Comparison of ENCODE assay signal across 27 cellular contexts in the genomic region with DNA sequence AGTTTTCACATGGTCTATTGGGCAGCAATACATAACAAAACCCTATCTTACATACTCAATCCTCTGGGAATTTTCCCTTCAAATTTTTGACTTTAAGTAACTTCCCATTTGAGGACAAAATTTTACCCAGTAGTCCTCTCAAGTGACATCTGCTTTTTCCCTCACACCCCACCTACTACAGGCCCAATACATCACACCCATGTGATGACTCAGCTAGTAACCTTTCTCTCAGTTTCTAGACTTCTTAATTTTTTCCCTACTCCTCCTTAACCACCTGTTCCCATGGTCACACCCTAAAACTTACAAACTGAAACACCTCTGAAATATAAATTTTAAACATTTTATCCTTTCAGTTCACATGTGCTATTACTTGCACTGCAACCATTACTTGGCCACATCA. TPM values are rescaled to one million over a fixed set of nuclear protein-coding genes. Genes with fewer than 3 reads are reported as not detected.
DNase-seq lines count a peak whose midpoint lies in the region; ATAC-seq and TF ChIP-seq lines count a peak whose summit lies in the region.
"Had no signal": no experiment of that assay in that cellular context is flagged by ENCODE, and none has a peak within 500 bp of the region (broad histone marks: within the 10 kb centered on the region; RNA-seq: fewer than 3 reads in every experiment).

No MANE protein-coding gene starts in this region.

- no peak for TF ChIP-seq CTCF in HCT116 (IDR thresholded peaks at IDR 0.05 in 2 of 3, conservative IDR thresholded peaks at IDR 0.05 in 1 of 3; ENCODE audit: borderline replicate concordance in 1 of 3, insufficient read depth in 1 of 3, low read depth in 2 of 3, low read length in 2 of 3)
- TF ChIP-seq CTCF in KMS-11 (conservative IDR thresholded peaks at IDR 0.05; ENCODE audit: low read depth, low read length) = no peak

- no peaks in the 10 kb centered on the region for H4K20me1 ChIP-seq in HCT116 (ENCODE audit: insufficient read depth)
- no peaks in the 10 kb centered on the region for H4K20me1 ChIP-seq in KMS-11 (ENCODE audit: insufficient read depth)

- H3K9ac ChIP-seq in HCT116 (ENCODE audit: low read length) = no peak overlapping the region
- H3K9ac ChIP-seq in KMS-11 = no peak overlapping the region
- H3K9ac ChIP-seq: neural progenitor cell had no signal

- no peaks in the 10 kb centered on the region for H3K36me3 Mint-ChIP-seq in activated naive CD4-positive, alpha-beta T cell treated with anti-CD3 and anti-CD28 coated beads for 36 hours (ENCODE audit: low read depth)
- H3K36me3 Mint-ChIP-seq in activated naive CD4-positive, alpha-beta T cell treated with anti-CD3 and anti-CD28 coated beads, Interleukin-2, amount 10 ng/mL, durations not matched to agents 7 days and 5 days = no peaks in the 10 kb centered on the region
- H3K36me3 Mint-ChIP-seq in T-helper 2 cell treated with Interferon-gamma antibody and Interleukin-4, amounts not matched to agents 5 μg/mL and 100 μg/mL, for 36 hours (ENCODE audit: low read depth) = peaks cover 2% of the 10 kb centered on the region
- H3K36me3 Mint-ChIP-seq: neural progenitor cell, type B pancreatic cell had no signal

- H2AFZ ChIP-seq in HCT116 (ENCODE audit: low read depth, low read length, poor library complexity, severe bottlenecking) (no peak overlapping the region), KMS-11 (ENCODE audit: low read depth) (peak overlapping the region; percentile 25; the same call in 1 of the 2 replicates)
- H2AFZ ChIP-seq: GM23338, neural progenitor cell had no signal

- peak; percentile 10 for DNase-seq in activated naive CD4-positive, alpha-beta T cell treated with anti-CD3 and anti-CD28 coated beads for 36 hours
- DNase-seq in activated naive CD4-positive, alpha-beta T cell treated with anti-CD3 and anti-CD28 coated beads, Interleukin-2, amount 10 ng/mL, durations not matched to agents 7 days and 5 days = no peak
- DNase-seq in HCT116 (ENCODE audit: low read depth, low spot score) = no peak
- no peak for DNase-seq in stimulated activated naive CD8-positive, alpha-beta T cell treated with anti-CD3 and anti-CD28 coated beads, Interleukin-15, amount 100 ng/mL, for 72 hours
- DNase-seq in GDM1 (lab: John Stamatoyannopoulos, UW) = no peak
- DNase-seq in T-helper 2 cell treated with Interferon-gamma antibody and Interleukin-4, amounts not matched to agents 5 μg/mL and 100 μg/mL, for 36 hours (ENCODE audit: low spot score) = no peak
- DNase-seq: ACHN; BE2C; dermis blood vessel endothelial cell; KBM-7; left lung; mesenchymal stem cell; MG63; NCI-H1436; NCI-H446 treated with DMSO at 0.1 percent for 48 hours; right cardiac atrium; stimulated activated CD4-positive, alpha-beta T cell treated with anti-CD3 and anti-CD28 coated beads, Interleukin-2, amount 100 ng/mL, for 24 hours; substantia nigra; T-helper 17 cell had no signal

- intact Hi-C loops in activated naive CD4-positive, alpha-beta T cell treated with anti-CD3 and anti-CD28 coated beads for 36 hours (cut with micrococcal nuclease) = no loop called here
- intact Hi-C loops in HCT116 (cut with micrococcal nuclease) = no loop called here

- no peak for TF ChIP-seq POLR2A in HCT116 (IDR thresholded peaks at IDR 0.05; ENCODE audit: borderline replicate concordance, extremely low read depth, insufficient read depth, insufficient read length)

- H3K9me3 ChIP-seq in HCT116 (ENCODE audit: control insufficient read depth in 1 of 2, insufficient read depth in 1 of 2, low read depth in 1 of 2, low read length in 2 of 2) = no peaks in the 10 kb centered on the region
- H3K9me3 ChIP-seq: BE2C, left lung, MG63 had no signal

- RAD21 ChIA-PET in HCT116 (lab: Charles Lee; ENCODE audit: low non-redundant PET in 1 of 2, low total read pairs in 2 of 2, uncharacterized antibody in 2 of 2, unreplicated experiment in 2 of 2) = no interaction called here

- H3K4me3 ChIP-seq in HCT116 (replicated peaks in 1 of 2; ENCODE audit: low read depth in 1 of 2, low read length in 2 of 2) = no peak overlapping the region
- no peak overlapping the region for H3K4me3 ChIP-seq in KMS-11 (IDR thresholded peaks at IDR 0.05; ENCODE audit: insufficient read depth, low read depth, low read length)
- H3K4me3 ChIP-seq: GM23338, left lung, MG63, neural progenitor cell had no signal

- CTCF ChIA-PET in activated naive CD4-positive, alpha-beta T cell treated with anti-CD3 and anti-CD28 coated beads for 36 hours (lab: Charles Lee) = interaction anchor here (0.6 to 0.8 kb wide), 2 partner anchors 397 to 676 kb away, joined by 3 read pairs; no protein-coding TSS in a partner anchor
- CTCF ChIA-PET in activated naive CD4-positive, alpha-beta T cell treated with anti-CD3 and anti-CD28 coated beads, Interleukin-2, amount 10 ng/mL, durations not matched to agents 7 days and 5 days (lab: Charles Lee) = interaction anchor here (0.7 kb wide), 1 partner anchor 219 kb away, joined by 3 read pairs; no protein-coding TSS in a partner anchor
- CTCF ChIA-PET in HCT116 (lab: Charles Lee) = no interaction called here

- H3K27ac ChIP-seq in HCT116 (ENCODE audit: low read depth, low read length) (no peak overlapping the region), KMS-11 (no peak overlapping the region)
- H3K27ac ChIP-seq: left lung, neural progenitor cell had no signal

- H3K36me3 ChIP-seq in HCT116 (ENCODE audit: control insufficient read depth in 1 of 2, insufficient read depth in 2 of 2, low read length in 2 of 2) (no peaks in the 10 kb centered on the region), KMS-11 (ENCODE audit: insufficient read depth) (no peaks in the 10 kb centered on the region)
- H3K36me3 ChIP-seq: BE2C, left lung, MG63, neural progenitor cell had no signal

- no peaks in the 10 kb centered on the region for H3K27me3 ChIP-seq in HCT116 (ENCODE audit: insufficient read depth, low read length)
- H3K27me3 ChIP-seq in KMS-11 (ENCODE audit: insufficient read depth, low read depth) = no peaks in the 10 kb centered on the region
- H3K27me3 ChIP-seq: BE2C, left lung, MG63, neural progenitor cell had no signal

- ATAC-seq in HCT116 (no peak), GM21576 (IDR thresholded peaks at IDR 0.05; ENCODE audit: unreplicated experiment) (no peak)
- ATAC-seq in stimulated activated naive CD8-positive, alpha-beta T cell treated with anti-CD3 and anti-CD28 coated beads, Interleukin-15, amount 100 ng/mL, for 72 hours = peak; percentile 81
- ATAC-seq: GM23338, left lung, right cardiac atrium, SK-N-SH treated with all-trans-retinoic acid at 6 μM for 48 hours, T-helper 17 cell had no signal

- H3K9me3 Mint-ChIP-seq in activated naive CD4-positive, alpha-beta T cell treated with anti-CD3 and anti-CD28 coated beads for 36 hours = no peaks in the 10 kb centered on the region
- no peaks in the 10 kb centered on the region for H3K9me3 Mint-ChIP-seq in activated naive CD4-positive, alpha-beta T cell treated with anti-CD3 and anti-CD28 coated beads, Interleukin-2, amount 10 ng/mL, durations not matched to agents 7 days and 5 days
- H3K9me3 Mint-ChIP-seq in stimulated activated naive CD8-positive, alpha-beta T cell treated with anti-CD3 and anti-CD28 coated beads, Interleukin-15, amount 100 ng/mL, for 72 hours = peaks cover 5 to 14% of the 10 kb centered on the region in 2 donors
- H3K9me3 Mint-ChIP-seq in T-helper 2 cell treated with Interferon-gamma antibody and Interleukin-4, amounts not matched to agents 5 μg/mL and 100 μg/mL, for 36 hours = peaks cover 15% of the 10 kb centered on the region
- H3K9me3 Mint-ChIP-seq: central memory CD8-positive, alpha-beta T cell; GM23338; neural progenitor cell; type B pancreatic cell had no signal

- H3K9me2 ChIP-seq in HCT116 (ENCODE audit: insufficient read depth) = no peaks in the 10 kb centered on the region

- H3K4me3 Mint-ChIP-seq in activated naive CD4-positive, alpha-beta T cell treated with anti-CD3 and anti-CD28 coated beads for 36 hours = no peak overlapping the region
- H3K4me3 Mint-ChIP-seq in activated naive CD4-positive, alpha-beta T cell treated with anti-CD3 and anti-CD28 coated beads, Interleukin-2, amount 10 ng/mL, durations not matched to agents 7 days and 5 days = no peak overlapping the region
- no peak overlapping the region for H3K4me3 Mint-ChIP-seq in stimulated activated naive CD8-positive, alpha-beta T cell treated with anti-CD3 and anti-CD28 coated beads, Interleukin-15, amount 100 ng/mL, for 72 hours
- no peak overlapping the region for H3K4me3 Mint-ChIP-seq in T-helper 2 cell treated with Interferon-gamma antibody and Interleukin-4, amounts not matched to agents 5 μg/mL and 100 μg/mL, for 36 hours
- H3K4me3 Mint-ChIP-seq: central memory CD8-positive, alpha-beta T cell; GM23338; neural progenitor cell; T-helper 17 cell; type B pancreatic cell had no signal

- H3K27me3 Mint-ChIP-seq in activated naive CD4-positive, alpha-beta T cell treated with anti-CD3 and anti-CD28 coated beads for 36 hours (ENCODE audit: low read depth) = peaks cover 3% of the 10 kb centered on the region
- peaks cover 7% of the 10 kb centered on the region for H3K27me3 Mint-ChIP-seq in activated naive CD4-positive, alpha-beta T cell treated with anti-CD3 and anti-CD28 coated beads, Interleukin-2, amount 10 ng/mL, durations not matched to agents 7 days and 5 days
- peaks cover 13% of the 10 kb centered on the region for H3K27me3 Mint-ChIP-seq in stimulated activated naive CD8-positive, alpha-beta T cell treated with anti-CD3 and anti-CD28 coated beads, Interleukin-15, amount 100 ng/mL, for 72 hours
- H3K27me3 Mint-ChIP-seq in T-helper 2 cell treated with Interferon-gamma antibody and Interleukin-4, amounts not matched to agents 5 μg/mL and 100 μg/mL, for 36 hours (ENCODE audit: low read depth) = peaks cover 8% of the 10 kb centered on the region
- H3K27me3 Mint-ChIP-seq: type B pancreatic cell had no signal

- H3K79me2 ChIP-seq in HCT116 (ENCODE audit: insufficient read depth, low read length) = no peaks in the 10 kb centered on the region
- H3K79me2 ChIP-seq in KMS-11 (ENCODE audit: insufficient read depth, low read depth) = no peaks in the 10 kb centered on the region

- H3K4me1 ChIP-seq in HCT116 (ENCODE audit: control insufficient read depth in 1 of 2, insufficient read depth in 2 of 2, low read length in 2 of 2) (no peaks in the 10 kb centered on the region), KMS-11 (ENCODE audit: low read depth, poor library complexity, severe bottlenecking) (peaks cover 13% of the 10 kb centered on the region)
- H3K4me1 ChIP-seq: BE2C, left lung, neural progenitor cell had no signal

- H3K27ac Mint-ChIP-seq in activated naive CD4-positive, alpha-beta T cell treated with anti-CD3 and anti-CD28 coated beads for 36 hours = no peak overlapping the region
- H3K27ac Mint-ChIP-seq in activated naive CD4-positive, alpha-beta T cell treated with anti-CD3 and anti-CD28 coated beads, Interleukin-2, amount 10 ng/mL, durations not matched to agents 7 days and 5 days = no peak overlapping the region
- peak overlapping the region in 1 of 2 donors; percentile 10 for H3K27ac Mint-ChIP-seq in stimulated activated naive CD8-positive, alpha-beta T cell treated with anti-CD3 and anti-CD28 coated beads, Interleukin-15, amount 100 ng/mL, for 72 hours
- H3K27ac Mint-ChIP-seq in T-helper 2 cell treated with Interferon-gamma antibody and Interleukin-4, amounts not matched to agents 5 μg/mL and 100 μg/mL, for 36 hours = no peak overlapping the region
- H3K27ac Mint-ChIP-seq: activated T-helper 2 cell treated with anti-CD3 and anti-CD28 coated beads, Interferon-gamma antibody, Interleukin-2, Interleukin-4, amounts not matched to agents 10 μg/mL and 5 μg/mL and 100 μg/mL, durations not matched to agents 14 hours and 24 hours and 36 hours; GM23338; neural progenitor cell; T-helper 17 cell; type B pancreatic cell had no signal

- BruUV-seq in HCT116 (replicated peaks; lab: Mats Ljungman, UMichigan) = no TSS peak

- TF ChIP-seq RAD21 in HCT116 (IDR thresholded peaks at IDR 0.05; ENCODE audit: low read depth) = no peak

- POLR2A ChIA-PET in HCT116 (lab: Charles Lee) = no interaction called here

- H3K4me2 ChIP-seq in HCT116 (ENCODE audit: low read length) = no peak overlapping the region
- H3K4me2 ChIP-seq in KMS-11 = peak overlapping the region; percentile 36; the same call in 1 of the 2 replicates
- H3K4me2 ChIP-seq: GM23338, neural progenitor cell had no signal

- peaks cover 14% of the 10 kb centered on the region for H3K4me1 Mint-ChIP-seq in activated naive CD4-positive, alpha-beta T cell treated with anti-CD3 and anti-CD28 coated beads for 36 hours (ENCODE audit: low read depth)
- H3K4me1 Mint-ChIP-seq in activated naive CD4-positive, alpha-beta T cell treated with anti-CD3 and anti-CD28 coated beads, Interleukin-2, amount 10 ng/mL, durations not matched to agents 7 days and 5 days = no peaks in the 10 kb centered on the region
- peaks cover 21% of the 10 kb centered on the region for H3K4me1 Mint-ChIP-seq in stimulated activated naive CD8-positive, alpha-beta T cell treated with anti-CD3 and anti-CD28 coated beads, Interleukin-15, amount 100 ng/mL, for 72 hours
- H3K4me1 Mint-ChIP-seq in T-helper 2 cell treated with Interferon-gamma antibody and Interleukin-4, amounts not matched to agents 5 μg/mL and 100 μg/mL, for 36 hours (ENCODE audit: low read depth) = peaks cover 5% of the 10 kb centered on the region
- H3K4me1 Mint-ChIP-seq: central memory CD8-positive, alpha-beta T cell; GM23338; neural progenitor cell; T-helper 17 cell had no signal

RNA-seq across cellular contexts. Expression of a gene that starts 12.2 kb away (rescaled TPM):
- 10 to 100 TPM; 36.7 to 40.9 TPM for total RNA-seq in activated naive CD4-positive, alpha-beta T cell treated with anti-CD3 and anti-CD28 coated beads for 36 hours
- 40.8 TPM for total RNA-seq in HCT116 (2021; ENCODE audit: unreplicated experiment)
- polyA plus RNA-seq in HCT116 (2012) = 26.1 and 28.9 TPM in 2 replicates
